24 cellular contexts compared by ENCODE assay signal in the genomic region with DNA sequence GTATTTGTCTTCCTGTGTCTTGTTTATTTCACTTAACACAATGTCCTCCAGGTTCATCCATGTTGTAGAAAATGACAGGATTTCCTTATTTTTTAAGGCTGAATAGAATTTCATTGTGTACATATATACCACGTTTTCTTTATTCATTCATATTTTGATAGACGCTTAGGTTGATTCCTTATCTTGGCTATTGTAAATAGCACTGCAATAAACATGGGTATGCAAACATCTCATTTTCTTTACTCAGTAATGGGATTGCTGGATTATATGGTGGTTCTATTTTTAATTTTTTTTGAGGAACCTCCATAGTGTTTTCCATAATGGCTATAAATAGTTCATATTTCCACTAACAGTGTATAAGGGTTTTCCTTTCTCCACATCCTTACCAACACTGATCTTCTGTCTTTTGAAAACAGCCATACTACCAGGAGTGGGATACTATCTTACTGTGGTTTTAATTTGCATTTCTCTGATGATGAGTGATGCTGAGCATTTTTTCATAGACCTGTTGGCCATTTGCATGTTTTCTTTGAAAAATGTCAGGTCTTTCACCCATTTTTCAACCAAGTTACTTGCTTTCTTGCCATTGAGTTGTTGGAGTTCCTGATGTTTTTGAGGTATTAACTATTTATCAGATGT. TPM values are rescaled to one million over a fixed set of nuclear protein-coding genes. Genes with fewer than 3 reads are reported as not detected.
DNase-seq lines count a peak whose midpoint lies in the region; ATAC-seq, FAIRE-seq and TF ChIP-seq lines count a peak whose summit lies in the region.
"Had no signal": no experiment of that assay in that cellular context is flagged by ENCODE, and none has a peak within 500 bp of the region (broad histone marks: within the 10 kb centered on the region; RNA-seq: fewer than 3 reads in every experiment).

No MANE protein-coding gene starts in this region.

- H3K36me3 Mint-ChIP-seq in activated CD4-positive, alpha-beta memory T cell treated with anti-CD3 and anti-CD28 coated beads for 36 hours, result peaks cover 7% of the 10 kb centered on the region
- peaks cover 21% of the 10 kb centered on the region for H3K36me3 Mint-ChIP-seq in activated CD4-positive, alpha-beta memory T cell treated with anti-CD3 and anti-CD28 coated beads, Interleukin-2, amount 10 ng/mL, durations not matched to agents 7 days and 5 days (ENCODE audit: low read depth)
- H3K36me3 Mint-ChIP-seq in activated T-helper 2 cell treated with anti-CD3 and anti-CD28 coated beads, Interferon-gamma antibody, Interleukin-2, Interleukin-4, amounts not matched to agents 10 μg/mL and 5 μg/mL and 100 μg/mL, durations not matched to agents 14 hours and 24 hours and 36 hours (ENCODE audit: low read depth), result peaks cover 44% of the 10 kb centered on the region
- H3K36me3 Mint-ChIP-seq in naive thymus-derived CD8-positive, alpha-beta T cell, result peaks cover 0 to 3% (median 3%) of the 10 kb centered on the region in 3 donors
- no peaks in the 10 kb centered on the region for H3K36me3 Mint-ChIP-seq in CD14-positive monocyte
- H3K36me3 Mint-ChIP-seq: natural killer cell had no signal

- H3K4me1 Mint-ChIP-seq in activated CD4-positive, alpha-beta memory T cell treated with anti-CD3 and anti-CD28 coated beads for 36 hours (ENCODE audit: low read depth), result peaks cover 58% of the 10 kb centered on the region
- peaks cover 42% of the 10 kb centered on the region for H3K4me1 Mint-ChIP-seq in activated CD4-positive, alpha-beta memory T cell treated with anti-CD3 and anti-CD28 coated beads, Interleukin-2, amount 10 ng/mL, durations not matched to agents 7 days and 5 days
- H3K4me1 Mint-ChIP-seq in activated T-helper 2 cell treated with anti-CD3 and anti-CD28 coated beads, Interferon-gamma antibody, Interleukin-2, Interleukin-4, amounts not matched to agents 10 μg/mL and 5 μg/mL and 100 μg/mL, durations not matched to agents 14 hours and 24 hours and 36 hours (ENCODE audit: low read depth), result peaks cover 47% of the 10 kb centered on the region
- H3K4me1 Mint-ChIP-seq in naive thymus-derived CD8-positive, alpha-beta T cell, result peaks cover 23 to 53% (median 47%) of the 10 kb centered on the region in 4 donors
- H3K4me1 Mint-ChIP-seq in CD14-positive monocyte, result peaks cover 3% of the 10 kb centered on the region
- H3K4me1 Mint-ChIP-seq: natural killer cell had no signal

- POLR2A ChIA-PET in activated CD4-positive, alpha-beta memory T cell treated with anti-CD3 and anti-CD28 coated beads for 36 hours (lab: Charles Lee), result interaction anchor here (0.9 kb wide), 1 partner anchor 17 kb away, joined by 3 read pairs; no protein-coding TSS in a partner anchor
- POLR2A ChIA-PET in activated CD4-positive, alpha-beta memory T cell treated with anti-CD3 and anti-CD28 coated beads, Interleukin-2, amount 10 ng/mL, durations not matched to agents 7 days and 5 days (lab: Charles Lee), result interaction anchor here (3.2 kb wide), 1 partner anchor 48 kb away, joined by 11 read pairs; no protein-coding TSS in a partner anchor
- POLR2A ChIA-PET in naive thymus-derived CD8-positive, alpha-beta T cell (lab: Charles Lee), result interaction anchor here (0.6 kb wide), 2 partner anchors 18 to 158 kb away, joined by 3 to 4 read pairs; no protein-coding TSS in a partner anchor

- TF ChIP-seq CTCF in CD14-positive monocyte (IDR thresholded peaks at IDR 0.05), result no peak

- H3K27ac Mint-ChIP-seq in activated CD4-positive, alpha-beta memory T cell treated with anti-CD3 and anti-CD28 coated beads for 36 hours, result peak overlapping the region; percentile 31
- H3K27ac Mint-ChIP-seq in activated CD4-positive, alpha-beta memory T cell treated with anti-CD3 and anti-CD28 coated beads, Interleukin-2, amount 10 ng/mL, durations not matched to agents 7 days and 5 days, result no peak overlapping the region
- H3K27ac Mint-ChIP-seq in activated T-helper 2 cell treated with anti-CD3 and anti-CD28 coated beads, Interferon-gamma antibody, Interleukin-2, Interleukin-4, amounts not matched to agents 10 μg/mL and 5 μg/mL and 100 μg/mL, durations not matched to agents 14 hours and 24 hours and 36 hours, result peak overlapping the region; percentile 38
- peak overlapping the region in 9 of 10 donors; percentile 87 to 97 (median 94) for H3K27ac Mint-ChIP-seq in naive thymus-derived CD8-positive, alpha-beta T cell
- H3K27ac Mint-ChIP-seq in CD14-positive monocyte, result peak overlapping the region in 1 of 7 donors; percentile 16
- H3K27ac Mint-ChIP-seq: B cell, natural killer cell had no signal

- TF ChIP-seq POLR2A in GM12891 (IDR thresholded peaks at IDR 0.05; ENCODE audit: low read depth, low read length), result no peak

- intact Hi-C loops in activated CD4-positive, alpha-beta memory T cell treated with anti-CD3 and anti-CD28 coated beads for 36 hours (cut with micrococcal nuclease), result loop anchor here (2.0 kb wide), 1 partner anchor 17 kb away; no protein-coding TSS in a partner anchor
- intact Hi-C loops in activated T-helper 2 cell treated with anti-CD3 and anti-CD28 coated beads, Interferon-gamma antibody, Interleukin-2, Interleukin-4, amounts not matched to agents 10 μg/mL and 5 μg/mL and 100 μg/mL, durations not matched to agents 14 hours and 24 hours and 36 hours (cut with micrococcal nuclease), result loop anchor here (2.0 kb wide), 1 partner anchor 17 kb away; no protein-coding TSS in a partner anchor
- intact Hi-C loops in CD14-positive monocyte (cut with micrococcal nuclease), result no loop called here

- H3K9me3 Mint-ChIP-seq in activated CD4-positive, alpha-beta memory T cell treated with anti-CD3 and anti-CD28 coated beads for 36 hours, result no peaks in the 10 kb centered on the region
- H3K9me3 Mint-ChIP-seq in activated CD4-positive, alpha-beta memory T cell treated with anti-CD3 and anti-CD28 coated beads, Interleukin-2, amount 10 ng/mL, durations not matched to agents 7 days and 5 days, result no peaks in the 10 kb centered on the region
- no peaks in the 10 kb centered on the region for H3K9me3 Mint-ChIP-seq in activated T-helper 2 cell treated with anti-CD3 and anti-CD28 coated beads, Interferon-gamma antibody, Interleukin-2, Interleukin-4, amounts not matched to agents 10 μg/mL and 5 μg/mL and 100 μg/mL, durations not matched to agents 14 hours and 24 hours and 36 hours
- peaks cover 0 to 9% (median 0%) of the 10 kb centered on the region in 9 donors for H3K9me3 Mint-ChIP-seq in naive thymus-derived CD8-positive, alpha-beta T cell
- H3K9me3 Mint-ChIP-seq in CD14-positive monocyte, result peaks cover 0 to 2% (median 0%) of the 10 kb centered on the region in 7 donors
- H3K9me3 Mint-ChIP-seq: central memory CD8-positive, alpha-beta T cell; natural killer cell had no signal

- no peaks in the 10 kb centered on the region for H3K27me3 Mint-ChIP-seq in activated CD4-positive, alpha-beta memory T cell treated with anti-CD3 and anti-CD28 coated beads for 36 hours
- no peaks in the 10 kb centered on the region for H3K27me3 Mint-ChIP-seq in activated CD4-positive, alpha-beta memory T cell treated with anti-CD3 and anti-CD28 coated beads, Interleukin-2, amount 10 ng/mL, durations not matched to agents 7 days and 5 days
- no peaks in the 10 kb centered on the region for H3K27me3 Mint-ChIP-seq in activated T-helper 2 cell treated with anti-CD3 and anti-CD28 coated beads, Interferon-gamma antibody, Interleukin-2, Interleukin-4, amounts not matched to agents 10 μg/mL and 5 μg/mL and 100 μg/mL, durations not matched to agents 14 hours and 24 hours and 36 hours (ENCODE audit: low read depth)
- no peaks in the 10 kb centered on the region for H3K27me3 Mint-ChIP-seq in naive thymus-derived CD8-positive, alpha-beta T cell
- peaks cover 0 to 2% (median 1%) of the 10 kb centered on the region in 3 donors for H3K27me3 Mint-ChIP-seq in CD14-positive monocyte (ENCODE audit: low read depth in 3 of 3)
- H3K27me3 Mint-ChIP-seq: B cell; central memory CD8-positive, alpha-beta T cell had no signal

- CTCF ChIA-PET in activated CD4-positive, alpha-beta memory T cell treated with anti-CD3 and anti-CD28 coated beads for 36 hours (lab: Charles Lee), result no interaction called here
- CTCF ChIA-PET in activated CD4-positive, alpha-beta memory T cell treated with anti-CD3 and anti-CD28 coated beads, Interleukin-2, amount 10 ng/mL, durations not matched to agents 7 days and 5 days (lab: Charles Lee), result no interaction called here

- no peak for ATAC-seq in naive thymus-derived CD8-positive, alpha-beta T cell
- ATAC-seq: natural killer cell had no signal

- FAIRE-seq in GM12891 (lab: Jason Lieb, UNC), result peak; percentile 66

- no peak for DNase-seq in activated CD4-positive, alpha-beta memory T cell treated with anti-CD3 and anti-CD28 coated beads for 36 hours
- DNase-seq in activated CD4-positive, alpha-beta memory T cell treated with anti-CD3 and anti-CD28 coated beads, Interleukin-2, amount 10 ng/mL, durations not matched to agents 7 days and 5 days, result no peak
- no peak for DNase-seq in GM12891 (ENCODE audit: insufficient read length, low spot score)
- no peak for DNase-seq in activated T-helper 2 cell treated with anti-CD3 and anti-CD28 coated beads, Interferon-gamma antibody, Interleukin-2, Interleukin-4, amounts not matched to agents 10 μg/mL and 5 μg/mL and 100 μg/mL, durations not matched to agents 14 hours and 24 hours and 36 hours (ENCODE audit: low spot score)
- DNase-seq in naive thymus-derived CD8-positive, alpha-beta T cell, result no peak
- DNase-seq in foreskin melanocyte, result no peak
- no peak for DNase-seq in epidermal melanocyte (ENCODE audit: insufficient read length, low spot score)
- DNase-seq in CD14-positive monocyte (ENCODE audit: low spot score), result no peak
- DNase-seq: activated CD8-positive, alpha-beta memory T cell treated with anti-CD3 and anti-CD28 coated beads for 24 hours; activated T-cell treated with anti-CD3 and anti-CD28 coated beads, Interleukin-2, amount 50 U/mL, for 1 hour; Caco-2; DMS79; GDM1; left ventricle myocardium inferior; MM.1S; natural killer cell; NCI-H2029 treated with DMSO at 0.1 percent for 48 hours; NCI-H2227 treated with DMSO at 0.1 percent for 48 hours; stimulated activated naive CD4-positive, alpha-beta T cell treated with Interleukin-2 at 50 U/mL for 16 hours; SW 1271; T1000; thyroid gland had no signal

- H3K4me3 Mint-ChIP-seq in activated CD4-positive, alpha-beta memory T cell treated with anti-CD3 and anti-CD28 coated beads for 36 hours, result no peak overlapping the region
- H3K4me3 Mint-ChIP-seq in activated CD4-positive, alpha-beta memory T cell treated with anti-CD3 and anti-CD28 coated beads, Interleukin-2, amount 10 ng/mL, durations not matched to agents 7 days and 5 days, result no peak overlapping the region
- no peak overlapping the region for H3K4me3 Mint-ChIP-seq in activated T-helper 2 cell treated with anti-CD3 and anti-CD28 coated beads, Interferon-gamma antibody, Interleukin-2, Interleukin-4, amounts not matched to agents 10 μg/mL and 5 μg/mL and 100 μg/mL, durations not matched to agents 14 hours and 24 hours and 36 hours (ENCODE audit: low read depth)
- H3K4me3 Mint-ChIP-seq in naive thymus-derived CD8-positive, alpha-beta T cell, result no peak overlapping the region
- H3K4me3 Mint-ChIP-seq in CD14-positive monocyte, result no peak overlapping the region
- H3K4me3 Mint-ChIP-seq: B cell; central memory CD8-positive, alpha-beta T cell; natural killer cell had no signal

RNA-seq across cellular contexts. Expression of a gene that starts 32.8 kb away (rescaled TPM):
- 10 to 100 TPM; 70.2 to 82.1 TPM for total RNA-seq in activated CD4-positive, alpha-beta memory T cell treated with anti-CD3 and anti-CD28 coated beads for 36 hours
- total RNA-seq in activated CD4-positive, alpha-beta memory T cell treated with anti-CD3 and anti-CD28 coated beads, Interleukin-2, amount 10 ng/mL, durations not matched to agents 7 days and 5 days, result 10 to 100 TPM; 77.3 to 85.2 TPM
- 22.6 TPM for polyA plus RNA-seq in GM12891 (2012; ENCODE audit: low read depth, missing spikeins)
- 64.7 and 66.5 TPM in 2 replicates for total RNA-seq in activated T-helper 2 cell treated with anti-CD3 and anti-CD28 coated beads, Interferon-gamma antibody, Interleukin-2, Interleukin-4, amounts not matched to agents 10 μg/mL and 5 μg/mL and 100 μg/mL, durations not matched to agents 14 hours and 24 hours and 36 hours
- total RNA-seq in naive thymus-derived CD8-positive, alpha-beta T cell, result 10 to 100 TPM; 27.0 to 30.4 TPM
- 1 to 10 TPM; 4.5 to 4.7 (median 4.6) TPM for polyA plus RNA-seq in naive thymus-derived CD8-positive, alpha-beta T cell
- polyA plus RNA-seq in CD14-positive monocyte, result under 1 TPM; 0.04 to 0.46 TPM

Comparison
In these comparisons a context has a peak if more than half of its experiments do, and no peak if none do; other contexts are left out.
1. intact Hi-C loops: an anchor here in activated CD4-positive, alpha-beta memory T cell treated with anti-CD3 and anti-CD28 coated beads for 36 hours (2.0 kb wide) and activated T-helper 2 cell treated with anti-CD3 and anti-CD28 coated beads, Interferon-gamma antibody, Interleukin-2, Interleukin-4, amounts not matched to agents 10 μg/mL and 5 μg/mL and 100 μg/mL, durations not matched to agents 14 hours and 24 hours and 36 hours (2.0 kb wide); none called in CD14-positive monocyte.